ENCODE assay signal across 8 cellular contexts in the genomic region with DNA sequence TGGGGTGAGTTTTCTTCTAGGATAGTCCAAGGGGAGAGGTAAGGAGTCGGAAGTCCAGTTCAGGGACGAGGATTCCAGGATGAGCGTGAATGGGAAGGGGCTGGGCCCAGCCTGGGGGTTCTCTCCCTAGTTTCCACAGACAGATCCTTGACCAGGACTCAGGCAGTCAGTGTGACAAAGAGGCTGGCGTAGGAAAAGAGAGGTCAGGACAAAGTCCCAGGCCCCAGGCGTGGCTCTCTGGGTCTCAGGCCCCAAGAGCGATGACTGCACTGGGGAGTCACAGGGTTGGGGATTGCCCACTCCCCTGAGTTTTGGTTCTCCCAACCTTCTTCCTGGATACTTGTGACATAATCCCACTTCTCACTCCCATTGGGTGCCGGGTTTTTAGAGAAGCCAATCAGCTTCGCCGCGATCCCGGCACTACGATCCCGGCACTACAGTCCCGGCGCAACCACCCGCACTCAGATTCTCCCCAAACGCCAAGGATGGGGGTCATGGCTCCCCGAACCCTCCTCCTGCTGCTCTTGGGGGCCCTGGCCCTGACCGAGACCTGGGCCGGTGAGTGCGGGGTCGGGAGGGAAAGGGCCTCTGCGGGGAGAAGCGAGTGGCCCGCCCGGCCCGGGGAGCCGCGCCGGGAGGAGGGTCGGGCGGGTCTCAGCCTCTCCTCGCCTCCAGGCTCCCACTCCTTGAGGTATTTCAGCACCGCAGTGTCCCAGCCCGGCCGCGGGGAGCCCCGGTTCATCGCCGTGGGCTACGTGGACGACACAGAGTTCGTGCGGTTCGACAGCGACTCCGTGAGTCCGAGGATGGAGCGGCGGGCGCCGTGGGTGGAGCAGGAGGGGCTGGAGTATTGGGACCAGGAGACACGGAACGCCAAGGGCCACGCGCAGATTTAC. TPM values are rescaled to one million over a fixed set of nuclear protein-coding genes. Genes with fewer than 3 reads are reported as not detected.
A peak's percentile ranks its signal among the peaks of the same experiment; 100 is the strongest.
DNase-seq lines count a peak whose midpoint lies in the region; ATAC-seq and TF ChIP-seq lines count a peak whose summit lies in the region.

No MANE protein-coding gene starts in this region.

- H3K9me3 ChIP-seq in lower lobe of right lung, result no peaks in the 10 kb centered on the region

- peak overlapping the region; percentile 96 for H3K4me3 ChIP-seq in lower lobe of right lung

- POLR2A ChIA-PET in activated CD4-positive, alpha-beta memory T cell treated with anti-CD3 and anti-CD28 coated beads, Interleukin-2, amount 10 ng/mL, durations not matched to agents 7 days and 5 days (lab: Charles Lee), result interaction anchor here (0.8 to 1.4 kb wide), 4 partner anchors 46 to 191 kb away, joined by 3 to 4 read pairs (median 4); partner anchors contain the start of gene TRIM26

- ATAC-seq in GM18502 (IDR thresholded peaks at IDR 0.05; ENCODE audit: poor library complexity, unreplicated experiment) (peak; percentile 96), HG02970 (IDR thresholded peaks at IDR 0.05; ENCODE audit: low FRiP score, unreplicated experiment) (peak; percentile 79), lower lobe of right lung (peak; percentile 95 to 97)

- no peaks in the 10 kb centered on the region for H3K36me3 ChIP-seq in lower lobe of right lung

- TF ChIP-seq CTCF in 22Rv1 (IDR thresholded peaks at IDR 0.05), result peak; percentile 62
- peak; percentile 44 for TF ChIP-seq CTCF in lower lobe of right lung (IDR thresholded peaks at IDR 0.05)

- peaks cover 16% of the 10 kb centered on the region for H3K4me1 Mint-ChIP-seq in activated CD4-positive, alpha-beta memory T cell treated with anti-CD3 and anti-CD28 coated beads, Interleukin-2, amount 10 ng/mL, durations not matched to agents 7 days and 5 days

- H3K27me3 Mint-ChIP-seq in activated CD4-positive, alpha-beta memory T cell treated with anti-CD3 and anti-CD28 coated beads, Interleukin-2, amount 10 ng/mL, durations not matched to agents 7 days and 5 days, result peaks cover 11% of the 10 kb centered on the region

- peaks cover 15% of the 10 kb centered on the region for H3K36me3 Mint-ChIP-seq in activated CD4-positive, alpha-beta memory T cell treated with anti-CD3 and anti-CD28 coated beads, Interleukin-2, amount 10 ng/mL, durations not matched to agents 7 days and 5 days (ENCODE audit: low read depth)

- peak; percentile 83 for DNase-seq in NCI-H345 (lab: John Stamatoyannopoulos, UW)
- DNase-seq in activated CD4-positive, alpha-beta memory T cell treated with anti-CD3 and anti-CD28 coated beads, Interleukin-2, amount 10 ng/mL, durations not matched to agents 7 days and 5 days, result peak; percentile 73
- DNase-seq in effector CD4-positive, alpha-beta T cell, result peak; percentile 59
- peak; percentile 77 for DNase-seq in lower lobe of right lung
- DNase-seq in stimulated activated CD4-positive, alpha-beta T cell treated with anti-CD3 and anti-CD28 coated beads, TNF-alpha, amount 100 ng/mL, for 24 hours (ENCODE audit: low read depth in 3 of 3), result peak; percentile 44 to 58 (median 50)

- intact Hi-C loops in lower lobe of right lung (cut with DNase I), result no loop called here

- peak overlapping the region; percentile 89 for H3K4me3 Mint-ChIP-seq in activated CD4-positive, alpha-beta memory T cell treated with anti-CD3 and anti-CD28 coated beads, Interleukin-2, amount 10 ng/mL, durations not matched to agents 7 days and 5 days

- no peak overlapping the region for H3K27ac ChIP-seq in 22Rv1
- H3K27ac ChIP-seq in lower lobe of right lung, result peak overlapping the region; percentile 83

- H3K27me3 ChIP-seq in lower lobe of right lung (ENCODE audit: low read depth), result no peaks in the 10 kb centered on the region

- H3K27ac Mint-ChIP-seq in activated CD4-positive, alpha-beta memory T cell treated with anti-CD3 and anti-CD28 coated beads, Interleukin-2, amount 10 ng/mL, durations not matched to agents 7 days and 5 days, result peak overlapping the region; percentile 57

- H3K9me3 Mint-ChIP-seq in activated CD4-positive, alpha-beta memory T cell treated with anti-CD3 and anti-CD28 coated beads, Interleukin-2, amount 10 ng/mL, durations not matched to agents 7 days and 5 days, result no peaks in the 10 kb centered on the region

- peaks cover 13% of the 10 kb centered on the region for H3K4me1 ChIP-seq in lower lobe of right lung

- CTCF ChIA-PET in activated CD4-positive, alpha-beta memory T cell treated with anti-CD3 and anti-CD28 coated beads, Interleukin-2, amount 10 ng/mL, durations not matched to agents 7 days and 5 days (lab: Charles Lee), result interaction anchor here (1.0 kb wide), 1 partner anchor 606 kb away, joined by 4 read pairs; no protein-coding TSS in a partner anchor

RNA-seq across cellular contexts. Expression of gene TRIM26, which starts 46.2 kb away (rescaled TPM):
- 10 to 100 TPM; 91.1 to 91.5 TPM for total RNA-seq in activated CD4-positive, alpha-beta memory T cell treated with anti-CD3 and anti-CD28 coated beads, Interleukin-2, amount 10 ng/mL, durations not matched to agents 7 days and 5 days
- total RNA-seq in lower lobe of right lung, result 46.0 TPM
